ENCODE assay signal across 26 cellular contexts in the genomic region with DNA sequence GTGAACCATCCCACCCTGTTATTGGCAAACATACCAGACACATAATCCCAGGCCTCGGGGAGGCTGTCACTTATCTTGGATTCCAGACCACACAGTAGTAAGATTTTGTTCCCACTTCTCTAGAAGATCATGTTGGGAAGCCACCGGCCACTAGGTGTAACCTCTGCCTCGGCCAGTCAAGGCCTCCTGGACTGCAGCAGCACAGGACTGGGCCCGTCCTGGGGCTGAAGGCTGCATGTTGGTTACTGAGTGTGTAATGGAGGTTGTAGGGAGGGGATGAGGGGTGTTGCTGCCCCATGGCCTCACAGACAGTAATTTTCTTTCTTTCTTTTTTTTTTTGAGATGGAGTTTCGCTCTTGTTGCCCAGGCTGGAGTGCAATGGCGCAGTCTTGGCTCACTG.
DNase-seq lines count a peak whose midpoint lies in the region; ATAC-seq, FAIRE-seq and TF ChIP-seq lines count a peak whose summit lies in the region.
"Had no signal": no experiment of that assay in that cellular context is flagged by ENCODE, and none has a peak within 500 bp of the region (broad histone marks: within the 10 kb centered on the region; RNA-seq: fewer than 3 reads in every experiment).

No MANE protein-coding gene starts in this region.

- no peak overlapping the region for H3K27ac ChIP-seq in K562 (ENCODE audit: extremely low read depth, low read depth, low read length)
- H3K27ac ChIP-seq in neuronal stem cell (replicated peaks; ENCODE audit: low read length), result no peak overlapping the region
- H3K27ac ChIP-seq: BLaER1 had no signal

- H3K9me3 Mint-ChIP-seq in stimulated activated naive CD8-positive, alpha-beta T cell treated with anti-CD3 and anti-CD28 coated beads, Interleukin-15, amount 100 ng/mL, for 72 hours, result no peaks in the 10 kb centered on the region
- H3K9me3 Mint-ChIP-seq: CD14-positive monocyte; CD4-positive, alpha-beta memory T cell; CD8-positive, alpha-beta memory T cell had no signal

- no peak overlapping the region for H3K4me3 Mint-ChIP-seq in T-helper 17 cell
- H3K4me3 Mint-ChIP-seq in stimulated activated naive CD8-positive, alpha-beta T cell treated with anti-CD3 and anti-CD28 coated beads, Interleukin-15, amount 100 ng/mL, for 72 hours, result no peak overlapping the region
- H3K4me3 Mint-ChIP-seq: CD4-positive, alpha-beta memory T cell had no signal

- no peak overlapping the region for H2BK15ac ChIP-seq in neuronal stem cell (ENCODE audit: low read length)

- no peak overlapping the region for H4K8ac ChIP-seq in neuronal stem cell (ENCODE audit: low read depth, low read length)

- H3K36me3 ChIP-seq in K562 (ENCODE audit: control insufficient read depth, insufficient read depth, low read length) (no peaks in the 10 kb centered on the region), neuronal stem cell (replicated peaks in 1 of 2; ENCODE audit: control insufficient read depth in 2 of 2, insufficient read depth in 2 of 2, low read length in 2 of 2) (no peaks in the 10 kb centered on the region)
- H3K36me3 ChIP-seq: BE2C, BLaER1 had no signal

- H3K79me1 ChIP-seq in neuronal stem cell (ENCODE audit: low read depth, low read length), result no peaks in the 10 kb centered on the region

- CTCF ChIA-PET in K562 (lab: Yijun Ruan, JAX; ENCODE audit: low intra/inter-chr PET ratio), result no interaction called here

- TF ChIP-seq EP300 in K562 (IDR thresholded peaks at IDR 0.05; ENCODE audit: low read length), result no peak

- no peak overlapping the region for H2BK5ac ChIP-seq in neuronal stem cell (ENCODE audit: low read length)

- H2BK12ac ChIP-seq in neuronal stem cell (ENCODE audit: low read length), result no peak overlapping the region

- H3K79me2 ChIP-seq in K562 (ENCODE audit: control insufficient read depth, insufficient read depth, low read length), result no peaks in the 10 kb centered on the region

- peak; percentile 38 for DNase-seq in activated effector memory CD4-positive, alpha-beta T cell treated with anti-CD3 and anti-CD28 coated beads, Interleukin-2, amount 50 U/mL, for 16 hours
- no peak for DNase-seq in activated effector memory CD4-positive, alpha-beta T cell treated with Interleukin-2 at 50 U/mL for 16 hours
- DNase-seq in T-helper 17 cell (no peak), K562 (ENCODE audit: extremely low read depth in 1 of 4, low spot score in 3 of 4) (no peak), neuronal stem cell (ENCODE audit: low spot score) (no peak)
- no peak for DNase-seq in stimulated activated naive CD8-positive, alpha-beta T cell treated with anti-CD3 and anti-CD28 coated beads, Interleukin-15, amount 100 ng/mL, for 72 hours
- DNase-seq: 8988T; ACHN; BE2C; C1 segment of cervical spinal cord; CD4-positive, alpha-beta memory T cell; CD4-positive, CD25-positive, alpha-beta regulatory T cell; CD8-positive, alpha-beta memory T cell; COR-L47; DMS 273 treated with DMSO at 0.1 percent for 48 hours; DMS79; DND-41; EL; GDM1 had no signal

- no peak for FAIRE-seq in K562 (lab: Jason Lieb, UNC)
- FAIRE-seq: A204.1, GM12878, GM12892, GM19239 had no signal

- intact Hi-C loops in K562 (cut with micrococcal nuclease), result no loop called here

- H3K23ac ChIP-seq in neuronal stem cell (ENCODE audit: low read depth, low read length, poor library complexity), result no peak overlapping the region

- H3K4ac ChIP-seq in neuronal stem cell (ENCODE audit: low read length), result no peak overlapping the region

- no peak overlapping the region for H4K91ac ChIP-seq in neuronal stem cell (ENCODE audit: low read depth, low read length, poor library complexity)

- H3K9me3 ChIP-seq in T-helper 17 cell (ENCODE audit: control insufficient read depth, low read length, poor library complexity, severe bottlenecking) (no peaks in the 10 kb centered on the region), K562 (replicated peaks; ENCODE audit: control insufficient read depth, insufficient read depth, low read depth, low read length) (no peaks in the 10 kb centered on the region), neuronal stem cell (replicated peaks in 1 of 2; ENCODE audit: control insufficient read depth in 2 of 2, insufficient read depth in 1 of 2, low read depth in 1 of 2, low read length in 2 of 2) (no peaks in the 10 kb centered on the region)
- H3K9me3 ChIP-seq: BE2C, BLaER1 had no signal

- H2AFZ ChIP-seq in K562 (ENCODE audit: low read depth, low read length), result no peak overlapping the region
- no peak overlapping the region for H2AFZ ChIP-seq in neuronal stem cell (ENCODE audit: low read length)

- H3K27me3 ChIP-seq in K562 (ENCODE audit: control insufficient read depth in 2 of 2, insufficient read depth in 2 of 2, low read length in 2 of 2) (peaks cover 7 to 41% of the 10 kb centered on the region in 2 experiments; a peak in 3 of 5 replicates), neuronal stem cell (ENCODE audit: control insufficient read depth in 3 of 3, insufficient read depth in 3 of 3, low read depth in 1 of 3, low read length in 3 of 3) (peaks cover 0 to 46% (median 0%) of the 10 kb centered on the region in 3 experiments)
- H3K27me3 ChIP-seq: BE2C had no signal

- peak overlapping the region; percentile 94 for H3K27ac Mint-ChIP-seq in T-helper 17 cell
- no peak overlapping the region for H3K27ac Mint-ChIP-seq in stimulated activated naive CD8-positive, alpha-beta T cell treated with anti-CD3 and anti-CD28 coated beads, Interleukin-15, amount 100 ng/mL, for 72 hours
- H3K27ac Mint-ChIP-seq: CD14-positive monocyte had no signal

- 0 out of 6 replicates have a peak, but pooled peaks of 1 of the 3 experiments have one; percentile 3 for TF ChIP-seq CTCF in K562 (IDR thresholded peaks at IDR 0.05 in 2 of 3, conservative IDR thresholded peaks at IDR 0.05 in 1 of 3; ENCODE audit: insufficient read depth in 2 of 3, low read depth in 1 of 3, low read length in 3 of 3)

- no peaks in the 10 kb centered on the region for H4K20me1 ChIP-seq in K562 (replicated peaks; ENCODE audit: control insufficient read depth, insufficient read depth, low read length)

- in situ Hi-C loops in K562 (cut with MboI), result loop anchor here (10.0 kb wide), 1 partner anchor 396 kb away; no protein-coding TSS in a partner anchor

- no peak overlapping the region for H3K14ac ChIP-seq in neuronal stem cell (ENCODE audit: low read length)

- H3K4me2 ChIP-seq in K562 (ENCODE audit: insufficient read depth, low read length) (no peak overlapping the region), neuronal stem cell (ENCODE audit: insufficient read depth, low read length, poor library complexity, severe bottlenecking) (no peak overlapping the region)
- H3K4me2 ChIP-seq: BLaER1 had no signal

- no peak overlapping the region for H2BK120ac ChIP-seq in neuronal stem cell (ENCODE audit: low read depth, low read length)

- ATAC-seq in T-helper 17 cell, result no peak
- ATAC-seq in K562, result 0 out of 3 replicates have a peak, but pooled peaks have one; percentile 33
- ATAC-seq in HG02642 (IDR thresholded peaks at IDR 0.05; ENCODE audit: poor library complexity, unreplicated experiment), result no peak
- no peak for ATAC-seq in stimulated activated naive CD8-positive, alpha-beta T cell treated with anti-CD3 and anti-CD28 coated beads, Interleukin-15, amount 100 ng/mL, for 72 hours

- H3K4me1 Mint-ChIP-seq in T-helper 17 cell, result peaks cover 30% of the 10 kb centered on the region
- peaks cover 22% of the 10 kb centered on the region for H3K4me1 Mint-ChIP-seq in stimulated activated naive CD8-positive, alpha-beta T cell treated with anti-CD3 and anti-CD28 coated beads, Interleukin-15, amount 100 ng/mL, for 72 hours

- no peaks in the 10 kb centered on the region for H3K9me1 ChIP-seq in K562 (ENCODE audit: control insufficient read depth, insufficient read depth, low read length)

- 0% methylated on average over 4 of the region's 6 CpGs for WGBS in K562 (ENCODE audit: insufficient coverage, low coverage, missing lambda C conversion rate)
- WGBS in neuronal stem cell (ENCODE audit: extremely low coverage in 2 of 2, insufficient read length in 2 of 2, insufficient replicate concordance in 1 of 2), 2 donors, result no CpG with 5 or more reads among the region's 6 CpGs

- peaks cover 5% of the 10 kb centered on the region for H3K27me3 Mint-ChIP-seq in T-helper 17 cell
- peaks cover 24% of the 10 kb centered on the region for H3K27me3 Mint-ChIP-seq in stimulated activated naive CD8-positive, alpha-beta T cell treated with anti-CD3 and anti-CD28 coated beads, Interleukin-15, amount 100 ng/mL, for 72 hours

- H3K36me3 Mint-ChIP-seq in T-helper 17 cell (ENCODE audit: low read depth), result no peaks in the 10 kb centered on the region
- H3K36me3 Mint-ChIP-seq: CD14-positive monocyte; CD4-positive, alpha-beta memory T cell; CD4-positive, CD25-positive, alpha-beta regulatory T cell; CD8-positive, alpha-beta memory T cell had no signal

- POLR2A ChIA-PET in K562 (lab: Yijun Ruan, JAX), result no interaction called here

- no peak overlapping the region for H2AK5ac ChIP-seq in neuronal stem cell (ENCODE audit: low read depth, low read length)

- TF ChIP-seq RAD21 in K562 (CRISPR knock-in tag; conservative IDR thresholded peaks at IDR 0.05 in 1 of 2, IDR thresholded peaks at IDR 0.05 in 1 of 2), result no peak

- TF ChIP-seq POLR2A in K562 (conservative IDR thresholded peaks at IDR 0.05), result no peak

- no peak overlapping the region for H3K9ac ChIP-seq in K562 (ENCODE audit: insufficient read depth in 1 of 2, low read depth in 2 of 2, low read length in 2 of 2)
- no peak overlapping the region for H3K9ac ChIP-seq in neuronal stem cell (ENCODE audit: low read depth, low read length, poor library complexity)
- H3K9ac ChIP-seq: BLaER1 had no signal

- no peaks in the 10 kb centered on the region for H3K4me1 ChIP-seq in K562 (replicated peaks in 1 of 2; ENCODE audit: control insufficient read depth in 2 of 2, insufficient read depth in 2 of 2, low read length in 2 of 2)
- H3K4me1 ChIP-seq in neuronal stem cell (ENCODE audit: control insufficient read depth in 2 of 2, insufficient read depth in 1 of 2, low read depth in 1 of 2, low read length in 2 of 2), result peaks cover 3 to 4% of the 10 kb centered on the region in 2 donors
- H3K4me1 ChIP-seq: BE2C had no signal

- BruUV-seq in K562 (replicated peaks; lab: Mats Ljungman, UMichigan), result no TSS peak

- H3K4me3 ChIP-seq in K562 (no peak overlapping the region), neuronal stem cell (ENCODE audit: low read length in 2 of 2) (no peak overlapping the region)
- H3K4me3 ChIP-seq: BLaER1, GM12878 had no signal

- peak overlapping the region; percentile 67 for H3K18ac ChIP-seq in neuronal stem cell (ENCODE audit: low read length)
